ENCODE assay signal across 19 cellular contexts in the genomic region with DNA sequence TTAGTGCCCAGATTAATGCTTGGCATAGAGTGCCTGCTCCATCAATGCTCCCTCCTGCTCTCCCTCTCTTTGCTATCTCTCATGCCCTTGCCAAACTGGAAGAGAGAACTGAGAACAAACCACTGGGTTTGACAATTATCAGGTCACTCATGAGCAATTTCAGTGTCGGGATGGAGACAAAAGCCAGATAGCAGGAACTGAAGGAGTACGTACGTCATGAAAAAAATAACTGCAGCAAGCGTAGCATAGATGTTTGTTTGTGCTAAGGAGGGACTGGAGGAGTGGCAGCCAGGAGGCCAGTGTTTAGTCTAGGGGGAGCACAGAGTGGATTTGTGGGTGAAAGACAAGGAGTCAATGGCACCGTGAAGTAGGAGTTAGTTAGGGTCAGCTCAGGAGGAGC.
"Had no signal": no experiment of that assay in that cellular context is flagged by ENCODE, and none has a peak within 500 bp of the region (broad histone marks: within the 10 kb centered on the region; RNA-seq: fewer than 3 reads in every experiment).

No MANE protein-coding gene starts in this region.

- H3K27me3 ChIP-seq: neural progenitor cell, pancreas, testis, tibial nerve had no signal

- H3K9me3 ChIP-seq: pancreas, testis, tibial nerve had no signal

- H3K9me3 Mint-ChIP-seq: endodermal cell; natural killer cell; neural progenitor cell; stimulated activated memory B cell treated with anti-CD40 and anti-IgM and Interleukin-4, amounts not matched to agents 10 μg/mL and 1 μg/mL and 100 μg/mL, for 72 hours; stimulated activated naive CD8-positive, alpha-beta T cell treated with anti-CD3 and anti-CD28 coated beads, Interleukin-15, amount 100 ng/mL, for 72 hours had no signal

- H3K27ac ChIP-seq: coronary artery, neural progenitor cell, pancreas, testis, tibial nerve had no signal

- H3K36me3 ChIP-seq: neural progenitor cell, pancreas, tibial nerve had no signal

- H3K36me3 Mint-ChIP-seq: natural killer cell, neural progenitor cell had no signal

- H3K27ac Mint-ChIP-seq: endodermal cell; natural killer cell; neural progenitor cell; progenitor cell of endocrine pancreas; stimulated activated memory B cell treated with anti-CD40 and anti-IgM and Interleukin-4, amounts not matched to agents 10 μg/mL and 1 μg/mL and 100 μg/mL, for 72 hours; stimulated activated naive CD8-positive, alpha-beta T cell treated with anti-CD3 and anti-CD28 coated beads, Interleukin-15, amount 100 ng/mL, for 72 hours had no signal

- H2AFZ ChIP-seq: neural progenitor cell had no signal

- H3K4me1 Mint-ChIP-seq: natural killer cell; stimulated activated memory B cell treated with anti-CD40 and anti-IgM and Interleukin-4, amounts not matched to agents 10 μg/mL and 1 μg/mL and 100 μg/mL, for 72 hours; stimulated activated naive CD8-positive, alpha-beta T cell treated with anti-CD3 and anti-CD28 coated beads, Interleukin-15, amount 100 ng/mL, for 72 hours had no signal

- H3K9ac ChIP-seq: neural progenitor cell had no signal

- H3K4me3 ChIP-seq: coronary artery, neural progenitor cell, pancreas, testis, tibial nerve had no signal

- H3K4me2 ChIP-seq: neural progenitor cell had no signal

- DNase-seq: effector CD4-positive, alpha-beta T cell; endodermal cell; foreskin melanocyte; head of caudate nucleus; hippocampal formation; kidney glomerular epithelial cell; mammary epithelial cell; natural killer cell; occipital lobe; pancreas; right cardiac atrium; stimulated activated CD4-positive, alpha-beta T cell treated with anti-CD3 and anti-CD28 coated beads, Interleukin-4, amount 100 ng/mL, for 1 hour; stimulated activated naive CD8-positive, alpha-beta T cell treated with anti-CD3 and anti-CD28 coated beads, Interleukin-15, amount 100 ng/mL, for 72 hours; testis had no signal

- H3K27me3 Mint-ChIP-seq: stimulated activated memory B cell treated with anti-CD40 and anti-IgM and Interleukin-4, amounts not matched to agents 10 μg/mL and 1 μg/mL and 100 μg/mL, for 72 hours; stimulated activated naive CD8-positive, alpha-beta T cell treated with anti-CD3 and anti-CD28 coated beads, Interleukin-15, amount 100 ng/mL, for 72 hours had no signal

- H3K4me1 ChIP-seq: pancreas, testis, tibial nerve had no signal

- H3K4me3 Mint-ChIP-seq: endodermal cell; natural killer cell; neural progenitor cell; stimulated activated memory B cell treated with anti-CD40 and anti-IgM and Interleukin-4, amounts not matched to agents 10 μg/mL and 1 μg/mL and 100 μg/mL, for 72 hours; stimulated activated naive CD8-positive, alpha-beta T cell treated with anti-CD3 and anti-CD28 coated beads, Interleukin-15, amount 100 ng/mL, for 72 hours had no signal
